Comparison of ENCODE assay signal across 8 cellular contexts in genomic region chr1:75203415-75204277, GRCh38.
DNase-seq lines count a peak whose midpoint lies in the region; ATAC-seq, FAIRE-seq and TF ChIP-seq lines count a peak whose summit lies in the region.

No MANE protein-coding gene starts in this region.

- POLR2A ChIA-PET in GM10248 (lab: Yijun Ruan, JAX) = no interaction called here

- H3K27ac ChIP-seq in 22Rv1 = no peak overlapping the region

- FAIRE-seq in frontal cortex (lab: Jason Lieb, UNC) = peak; percentile 88

- intact Hi-C loops in sciatic nerve (cut with DNase I) = loop anchor here (10.0 kb wide), 1 partner anchor 429 kb away; no protein-coding TSS in a partner anchor

- H3K4me1 ChIP-seq in HAP-1 = no peaks in the 10 kb centered on the region

- no peak overlapping the region for H3K4me3 ChIP-seq in HAP-1

- peak; percentile 59 for ATAC-seq in sciatic nerve

- DNase-seq in GM10248 (ENCODE audit: extremely low spot score) (peak; percentile 26), HAP-1 (ENCODE audit: low spot score in 2 of 2) (peak; percentile 17 to 72), LoVo (ENCODE audit: low spot score) (peak; percentile 42), SKM-1 treated with dmso at 0.1 percent for 144 hours (lab: John Stamatoyannopoulos, UW; ENCODE audit: unreplicated experiment) (peak; percentile 65), frontal cortex (ENCODE audit: low spot score in 2 of 2) (peak in 1 of 2 donors; percentile 17), sciatic nerve (ENCODE audit: low spot score) (no peak), mesenteric fat pad (ENCODE audit: low spot score) (no peak)

- peaks cover 9% of the 10 kb centered on the region; the same call in 1 of the 2 replicates for H3K27me3 ChIP-seq in HAP-1 (ENCODE audit: low read depth)

- TF ChIP-seq CTCF in 22Rv1 (IDR thresholded peaks at IDR 0.05) = peak; percentile 89
- TF ChIP-seq CTCF in GM10248 (IDR thresholded peaks at IDR 0.05; ENCODE audit: control extremely low read depth, extremely low read depth, low read depth, missing control alignments) = peak; percentile 42

- H3K9me3 ChIP-seq in HAP-1 = no peaks in the 10 kb centered on the region

- in situ Hi-C loops in HAP-1 (cut with MboI; ENCODE audit: low sequenced_read_pairs) = loop anchor here (10.0 kb wide), 1 partner anchor 429 kb away; no protein-coding TSS in a partner anchor

- no peaks in the 10 kb centered on the region for H3K36me3 ChIP-seq in HAP-1 (replicated peaks)

- CTCF ChIA-PET in GM10248 (lab: Yijun Ruan, JAX) = interaction anchor here (0.9 to 7.4 kb wide), 13 partner anchors 9 to 446 kb away, joined by 3 to 104 read pairs (median 4); no protein-coding TSS in a partner anchor

Comparison
In these comparisons a context has a peak if more than half of its experiments do, and no peak if none do; other contexts are left out.
1. DNase-seq: peak in GM10248 (single experiment), HAP-1 (2 of 2), LoVo (single experiment) and SKM-1 treated with dmso at 0.1 percent for 144 hours (single experiment); none in sciatic nerve (single experiment) and mesenteric fat pad (single experiment).